Comparison of ENCODE assay signal across 27 cellular contexts in the genomic region with DNA sequence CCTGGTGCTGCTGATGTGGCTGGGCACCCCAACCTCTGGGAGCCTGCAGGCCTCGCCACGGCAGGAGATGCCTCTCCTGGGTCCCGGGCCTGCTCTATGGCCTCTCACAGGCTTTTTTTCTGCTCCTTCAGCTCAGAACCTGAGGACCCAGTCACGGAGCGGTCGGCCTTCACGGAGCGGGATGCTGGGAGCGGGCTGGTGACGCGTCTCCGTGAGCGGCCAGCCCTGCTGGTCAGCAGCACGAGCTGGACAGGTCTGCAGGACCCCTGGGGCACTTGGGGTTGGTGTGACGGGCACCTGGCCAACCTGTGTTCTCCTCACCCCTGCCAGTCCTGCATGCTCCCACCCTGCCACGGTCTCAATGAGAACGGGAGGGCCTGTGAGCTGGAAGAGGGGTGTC.
"Had no signal": no experiment of that assay in that cellular context is flagged by ENCODE, and none has a peak within 500 bp of the region (broad histone marks: within the 10 kb centered on the region; RNA-seq: fewer than 3 reads in every experiment).

No MANE protein-coding gene starts in this region.

- DNase-seq: stimulated activated CD4-positive, alpha-beta T cell treated with anti-CD3 and anti-CD28 coated beads, Interleukin-2, amount 100 ng/mL, for 48 hours; stimulated activated CD4-positive, alpha-beta T cell treated with anti-CD3 and anti-CD28 coated beads, Interleukin-4, amount 100 ng/mL, for 1 hour; stimulated activated CD4-positive, alpha-beta T cell treated with anti-CD3 and anti-CD28 coated beads, Interleukin-4, amount 100 ng/mL, for 24 hours; stimulated activated CD4-positive, alpha-beta T cell treated with anti-CD3 and anti-CD28 coated beads, Interleukin-4, amount 100 ng/mL, for 4 hours; stimulated activated CD8-positive, alpha-beta memory T cell treated with anti-CD3 and anti-CD28 coated beads, Interleukin-4, amount 100 ng/mL, for 48 hours; stimulated activated naive B cell treated with anti-CD40 and anti-IgM and Interleukin-4, amounts not matched to agents 10 μg/mL and 1 μg/mL and 100 μg/mL, for 72 hours; stimulated activated naive CD4-positive, alpha-beta T cell; stimulated activated naive CD4-positive, alpha-beta T cell treated with Interleukin-2 at 50 U/mL for 16 hours; stimulated activated naive CD8-positive, alpha-beta T cell treated with anti-CD3 and anti-CD28 coated beads, Interleukin-15, amount 100 ng/mL, for 72 hours; stimulated activated naive CD8-positive, alpha-beta T cell treated with anti-CD3 and anti-CD28 coated beads, Interleukin-15, Interleukin-2, amounts not matched to agents 100 U/mL and 50 U/mL, for 24 hours; stomach; substantia nigra; testis; thyroid gland; tibial artery; transverse colon; trophoblast cell; upper lobe of left lung; upper lobe of right lung; uterus had no signal

- H3K9me3 ChIP-seq: stomach, suprapubic skin, testis, thoracic aorta, thyroid gland, tibial artery, tibial nerve, transverse colon, upper lobe of left lung, upper lobe of right lung, uterus, vagina had no signal

- ATAC-seq: stimulated activated effector memory CD8-positive, alpha-beta T cell treated with anti-CD3 and anti-CD28 coated beads, Interleukin-12 subunit alpha, Interleukin-12 subunit beta, amount 100 ng/mL, for 72 hours; stimulated activated memory B cell treated with anti-CD40 and anti-IgM and Interleukin-4, amounts not matched to agents 10 μg/mL and 1 μg/mL and 100 μg/mL, for 72 hours; stimulated activated naive B cell treated with anti-CD40 and anti-IgM and Interleukin-4, amounts not matched to agents 10 μg/mL and 1 μg/mL and 100 μg/mL, for 72 hours; stimulated activated naive CD8-positive, alpha-beta T cell treated with anti-CD3 and anti-CD28 coated beads, Interleukin-15, amount 100 ng/mL, for 72 hours; stimulated activated naive CD8-positive, alpha-beta T cell treated with anti-CD3 and anti-CD28 coated beads, Interleukin-15, Interleukin-2, amounts not matched to agents 100 U/mL and 50 U/mL, for 24 hours; upper lobe of right lung had no signal

- FAIRE-seq: urothelium cell line had no signal

- H3K27me3 ChIP-seq: stomach, suprapubic skin, testis, thyroid gland, tibial artery, tibial nerve, transverse colon, upper lobe of left lung, upper lobe of right lung, uterus, vagina had no signal

- H3K4me3 ChIP-seq: stomach, suprapubic skin, testis, thoracic aorta, thyroid gland, tibial artery, tibial nerve, transverse colon, upper lobe of left lung, upper lobe of right lung, uterus, vagina had no signal

- H3K27ac ChIP-seq: stomach, suprapubic skin, testis, thoracic aorta, thyroid gland, tibial artery, tibial nerve, transverse colon, upper lobe of left lung, upper lobe of right lung, uterus, vagina had no signal

- H3K36me3 ChIP-seq: uterus had no signal

- H3K4me1 ChIP-seq: suprapubic skin, testis, thyroid gland, tibial artery, upper lobe of right lung, uterus, vagina had no signal
